18 cellular contexts compared by ENCODE assay signal in genomic region chr1:229363723-229364122, GRCh38. TPM values are rescaled to one million over a fixed set of nuclear protein-coding genes. Genes with fewer than 3 reads are reported as not detected.
DNase-seq lines count a peak whose midpoint lies in the region; ATAC-seq and TF ChIP-seq lines count a peak whose summit lies in the region.
"Had no signal": no experiment of that assay in that cellular context is flagged by ENCODE, and none has a peak within 500 bp of the region (broad histone marks: within the 10 kb centered on the region; RNA-seq: fewer than 3 reads in every experiment).

No MANE protein-coding gene starts in this region.

- H3K27ac ChIP-seq in lower lobe of right lung, result no peak overlapping the region
- H3K27ac ChIP-seq: 22Rv1, SJCRH30 had no signal

- TF ChIP-seq CTCF in lower lobe of right lung (IDR thresholded peaks at IDR 0.05), result no peak

- DNase-seq in NOMO-1 treated with DMSO at 0.1 percent for 48 hours (lab: John Stamatoyannopoulos, UW; ENCODE audit: unreplicated experiment) (peak; percentile 7), NOMO-1 treated with dmso at 0.1 percent for 144 hours (lab: John Stamatoyannopoulos, UW; ENCODE audit: unreplicated experiment) (no peak), cerebellum (ENCODE audit: low spot score) (peak; percentile 80), lung microvascular endothelial cell (ENCODE audit: low read depth in 2 of 2) (peak; percentile 10 to 42), midbrain (lab: John Stamatoyannopoulos, UW) (no peak), lower lobe of right lung (no peak), NCI-H1048 (lab: John Stamatoyannopoulos, UW) (no peak)
- DNase-seq in stimulated activated naive CD8-positive, alpha-beta T cell treated with anti-CD3 and anti-CD28 coated beads, Interleukin-15, Interleukin-2, amounts not matched to agents 100 U/mL and 50 U/mL, for 24 hours, result no peak
- DNase-seq: BE2C; CD4-positive, alpha-beta T cell; DMS53; KBM-7; NCI-H1436; NCI-H2081; NCI-H524; SJCRH30 had no signal

- intact Hi-C loops in lower lobe of right lung (cut with DNase I), result no loop called here

- H3K4me1 ChIP-seq in lower lobe of right lung, result no peaks in the 10 kb centered on the region
- H3K4me1 ChIP-seq: SJCRH30 had no signal

- H3K4me3 ChIP-seq in lower lobe of right lung, result no peak overlapping the region
- H3K4me3 ChIP-seq: GM12878, SJCRH30 had no signal

- peaks cover 18% of the 10 kb centered on the region for H3K27me3 ChIP-seq in lower lobe of right lung (ENCODE audit: low read depth)
- H3K27me3 ChIP-seq: BE2C had no signal

- H3K36me3 ChIP-seq in lower lobe of right lung, result no peaks in the 10 kb centered on the region
- H3K36me3 ChIP-seq: BE2C, SJCRH30 had no signal

- no peak for ATAC-seq in stimulated activated naive CD8-positive, alpha-beta T cell treated with anti-CD3 and anti-CD28 coated beads, Interleukin-15, Interleukin-2, amounts not matched to agents 100 U/mL and 50 U/mL, for 24 hours
- no peak for ATAC-seq in lower lobe of right lung
- ATAC-seq: GM12878 had no signal

- no peaks in the 10 kb centered on the region for H3K9me3 ChIP-seq in lower lobe of right lung
- H3K9me3 ChIP-seq: BE2C, SJCRH30 had no signal

RNA-seq across cellular contexts. Expression of gene CCSAP, which starts 20.9 kb away (rescaled TPM):
- total RNA-seq in cerebellum (62.5 TPM), lung microvascular endothelial cell (3.4 and 3.7 TPM in 2 replicates), lower lobe of right lung (12.2 TPM)

Comparison
In these comparisons a context has a peak if more than half of its experiments do, and no peak if none do; other contexts are left out.
1. DNase-seq: peak in NOMO-1 treated with DMSO at 0.1 percent for 48 hours (single experiment), cerebellum (single experiment) and lung microvascular endothelial cell (2 of 2); none in NOMO-1 treated with dmso at 0.1 percent for 144 hours (single experiment), midbrain (single experiment), stimulated activated naive CD8-positive, alpha-beta T cell treated with anti-CD3 and anti-CD28 coated beads, Interleukin-15, Interleukin-2, amounts not matched to agents 100 U/mL and 50 U/mL, for 24 hours (single experiment), lower lobe of right lung (single experiment) and NCI-H1048 (single experiment).